16 cellular contexts compared by ENCODE assay signal in genomic region chr11:23653071-23653675, GRCh38.
DNase-seq lines count a peak whose midpoint lies in the region; ATAC-seq, FAIRE-seq and TF ChIP-seq lines count a peak whose summit lies in the region.
"Had no signal": no experiment of that assay in that cellular context is flagged by ENCODE, and none has a peak within 500 bp of the region (broad histone marks: within the 10 kb centered on the region; RNA-seq: fewer than 3 reads in every experiment).

No MANE protein-coding gene starts in this region.

- DNase-seq in RWPE2 (ENCODE audit: low spot score) (peak; percentile 34), kidney (peak; percentile 72), posterior vena cava (ENCODE audit: low spot score) (peak; percentile 76), aorta (peak; percentile 21 to 65), RKO (ENCODE audit: low spot score) (no peak)
- DNase-seq in activated CD4-positive, alpha-beta T cell treated with anti-CD3 and anti-CD28 coated beads, Interleukin-2, amount 50 U/mL, for 1 hour = no peak
- DNase-seq: BE2C; CD8-positive, alpha-beta T cell; COR-L47; GDM1; GOT3; H9 had no signal

- ATAC-seq in RWPE2 (ENCODE audit: low read depth) = no peak
- no peak for ATAC-seq in aorta (ENCODE audit: low FRiP score)
- no peak for ATAC-seq in esophagus mucosa
- ATAC-seq: A549; CD8-positive, alpha-beta T cell had no signal

- H3K27ac ChIP-seq in RWPE2 (ENCODE audit: poor library complexity, severe bottlenecking) (no peak overlapping the region), kidney (ENCODE audit: low read depth in 2 of 2, low read length in 2 of 2) (no peak overlapping the region), aorta (ENCODE audit: low read depth in 1 of 2, low read length in 2 of 2) (no peak overlapping the region)
- H3K27ac ChIP-seq: A549 had no signal

- FAIRE-seq in kidney (lab: Jason Lieb, UNC) = no peak
- FAIRE-seq: A549, GM12892, GM19239 had no signal

- no peaks in the 10 kb centered on the region for H3K36me3 ChIP-seq in RWPE2 (ENCODE audit: low read depth)
- no peaks in the 10 kb centered on the region for H3K36me3 ChIP-seq in kidney (ENCODE audit: control insufficient read depth in 1 of 2, insufficient read depth in 2 of 2, low read length in 2 of 2)
- H3K36me3 ChIP-seq in aorta (ENCODE audit: control insufficient read depth in 1 of 2, insufficient read depth in 2 of 2, low read length in 1 of 2) = no peaks in the 10 kb centered on the region
- H3K36me3 ChIP-seq: BE2C had no signal

- TF ChIP-seq CTCF in RWPE2 (IDR thresholded peaks at IDR 0.05; ENCODE audit: poor library complexity, severe bottlenecking) = no peak
- TF ChIP-seq CTCF in kidney (IDR thresholded peaks at IDR 0.05; ENCODE audit: borderline replicate concordance, extremely low read depth, insufficient read depth) = no peak

- intact Hi-C loops in kidney (cut with DNase I) = no loop called here
- intact Hi-C loops in posterior vena cava (cut with DNase I) = no loop called here
- intact Hi-C loops in aorta (cut with DNase I) = no loop called here

- H3K4me3 ChIP-seq in RWPE2 (ENCODE audit: severe bottlenecking) = no peak overlapping the region
- no peak overlapping the region for H3K4me3 ChIP-seq in kidney (ENCODE audit: low read length in 2 of 2)
- no peak overlapping the region for H3K4me3 ChIP-seq in aorta (ENCODE audit: low read length in 2 of 2)
- H3K4me3 ChIP-seq: A549 had no signal

- H3K27me3 ChIP-seq in RWPE2 (ENCODE audit: insufficient read depth, poor library complexity, severe bottlenecking) (no peaks in the 10 kb centered on the region), aorta (ENCODE audit: control insufficient read depth in 1 of 2, insufficient read depth in 2 of 2, low read length in 1 of 2) (no peaks in the 10 kb centered on the region)
- H3K27me3 ChIP-seq: BE2C had no signal

- H3K4me1 ChIP-seq in RWPE2 (ENCODE audit: insufficient read depth, poor library complexity, severe bottlenecking) = no peaks in the 10 kb centered on the region
- no peaks in the 10 kb centered on the region for H3K4me1 ChIP-seq in kidney (ENCODE audit: control insufficient read depth in 1 of 2, insufficient read depth in 1 of 2, low read depth in 1 of 2, low read length in 2 of 2)
- H3K4me1 ChIP-seq in aorta (ENCODE audit: control insufficient read depth in 1 of 2, insufficient read depth in 2 of 2, low read length in 2 of 2) = no peaks in the 10 kb centered on the region
- H3K4me1 ChIP-seq: A549, BE2C had no signal

- no peak overlapping the region for H3K9ac ChIP-seq in kidney (ENCODE audit: low read length in 2 of 2)

- whole genome bisulfite sequencing in aorta, 2 donors = 91 to 95% methylated on average over 30 to 33 of the region's 33 CpGs

- H3K9me3 ChIP-seq in RWPE2 (ENCODE audit: severe bottlenecking) (peaks cover 1% of the 10 kb centered on the region), kidney (ENCODE audit: control insufficient read depth in 1 of 2, low read length in 2 of 2) (no peaks in the 10 kb centered on the region), aorta (ENCODE audit: control insufficient read depth, low read length) (no peaks in the 10 kb centered on the region)
- H3K9me3 ChIP-seq: A549, BE2C had no signal

Comparison
In these comparisons a context has a peak if more than half of its experiments do, and no peak if none do; other contexts are left out.
1. DNase-seq: peak in RWPE2 (single experiment), kidney (single experiment), posterior vena cava (single experiment) and aorta (2 of 2); none in RKO (single experiment) and activated CD4-positive, alpha-beta T cell treated with anti-CD3 and anti-CD28 coated beads, Interleukin-2, amount 50 U/mL, for 1 hour (single experiment).